ENCODE assay signal across 1 cellular context in the genomic region with DNA sequence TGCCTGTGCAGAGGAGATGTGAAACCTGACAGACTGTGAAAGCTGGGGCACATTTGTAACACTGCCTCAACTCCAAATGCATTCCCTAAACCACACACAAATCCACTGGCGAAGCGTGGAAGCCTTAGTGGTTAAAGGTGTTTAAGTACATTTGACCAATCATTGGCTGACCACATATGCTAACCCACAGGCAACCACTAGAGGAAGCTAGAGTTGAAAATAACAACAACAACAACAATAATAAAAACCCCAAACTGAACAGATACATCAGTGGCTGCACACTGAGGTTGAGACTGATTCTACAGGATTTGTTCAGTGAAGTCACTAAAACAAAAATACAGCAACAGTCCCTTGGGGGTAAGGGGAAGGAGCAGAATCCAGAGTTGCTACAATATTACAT.
TF ChIP-seq lines count a peak whose summit lies in the region.

No MANE protein-coding gene starts in this region.

TF ChIP-seq in GM23338, 12 proteins besides CTCF, POLR2A, EP300 and RAD21 (continued from another document):
- TF ChIP-seq, protein P1, sequence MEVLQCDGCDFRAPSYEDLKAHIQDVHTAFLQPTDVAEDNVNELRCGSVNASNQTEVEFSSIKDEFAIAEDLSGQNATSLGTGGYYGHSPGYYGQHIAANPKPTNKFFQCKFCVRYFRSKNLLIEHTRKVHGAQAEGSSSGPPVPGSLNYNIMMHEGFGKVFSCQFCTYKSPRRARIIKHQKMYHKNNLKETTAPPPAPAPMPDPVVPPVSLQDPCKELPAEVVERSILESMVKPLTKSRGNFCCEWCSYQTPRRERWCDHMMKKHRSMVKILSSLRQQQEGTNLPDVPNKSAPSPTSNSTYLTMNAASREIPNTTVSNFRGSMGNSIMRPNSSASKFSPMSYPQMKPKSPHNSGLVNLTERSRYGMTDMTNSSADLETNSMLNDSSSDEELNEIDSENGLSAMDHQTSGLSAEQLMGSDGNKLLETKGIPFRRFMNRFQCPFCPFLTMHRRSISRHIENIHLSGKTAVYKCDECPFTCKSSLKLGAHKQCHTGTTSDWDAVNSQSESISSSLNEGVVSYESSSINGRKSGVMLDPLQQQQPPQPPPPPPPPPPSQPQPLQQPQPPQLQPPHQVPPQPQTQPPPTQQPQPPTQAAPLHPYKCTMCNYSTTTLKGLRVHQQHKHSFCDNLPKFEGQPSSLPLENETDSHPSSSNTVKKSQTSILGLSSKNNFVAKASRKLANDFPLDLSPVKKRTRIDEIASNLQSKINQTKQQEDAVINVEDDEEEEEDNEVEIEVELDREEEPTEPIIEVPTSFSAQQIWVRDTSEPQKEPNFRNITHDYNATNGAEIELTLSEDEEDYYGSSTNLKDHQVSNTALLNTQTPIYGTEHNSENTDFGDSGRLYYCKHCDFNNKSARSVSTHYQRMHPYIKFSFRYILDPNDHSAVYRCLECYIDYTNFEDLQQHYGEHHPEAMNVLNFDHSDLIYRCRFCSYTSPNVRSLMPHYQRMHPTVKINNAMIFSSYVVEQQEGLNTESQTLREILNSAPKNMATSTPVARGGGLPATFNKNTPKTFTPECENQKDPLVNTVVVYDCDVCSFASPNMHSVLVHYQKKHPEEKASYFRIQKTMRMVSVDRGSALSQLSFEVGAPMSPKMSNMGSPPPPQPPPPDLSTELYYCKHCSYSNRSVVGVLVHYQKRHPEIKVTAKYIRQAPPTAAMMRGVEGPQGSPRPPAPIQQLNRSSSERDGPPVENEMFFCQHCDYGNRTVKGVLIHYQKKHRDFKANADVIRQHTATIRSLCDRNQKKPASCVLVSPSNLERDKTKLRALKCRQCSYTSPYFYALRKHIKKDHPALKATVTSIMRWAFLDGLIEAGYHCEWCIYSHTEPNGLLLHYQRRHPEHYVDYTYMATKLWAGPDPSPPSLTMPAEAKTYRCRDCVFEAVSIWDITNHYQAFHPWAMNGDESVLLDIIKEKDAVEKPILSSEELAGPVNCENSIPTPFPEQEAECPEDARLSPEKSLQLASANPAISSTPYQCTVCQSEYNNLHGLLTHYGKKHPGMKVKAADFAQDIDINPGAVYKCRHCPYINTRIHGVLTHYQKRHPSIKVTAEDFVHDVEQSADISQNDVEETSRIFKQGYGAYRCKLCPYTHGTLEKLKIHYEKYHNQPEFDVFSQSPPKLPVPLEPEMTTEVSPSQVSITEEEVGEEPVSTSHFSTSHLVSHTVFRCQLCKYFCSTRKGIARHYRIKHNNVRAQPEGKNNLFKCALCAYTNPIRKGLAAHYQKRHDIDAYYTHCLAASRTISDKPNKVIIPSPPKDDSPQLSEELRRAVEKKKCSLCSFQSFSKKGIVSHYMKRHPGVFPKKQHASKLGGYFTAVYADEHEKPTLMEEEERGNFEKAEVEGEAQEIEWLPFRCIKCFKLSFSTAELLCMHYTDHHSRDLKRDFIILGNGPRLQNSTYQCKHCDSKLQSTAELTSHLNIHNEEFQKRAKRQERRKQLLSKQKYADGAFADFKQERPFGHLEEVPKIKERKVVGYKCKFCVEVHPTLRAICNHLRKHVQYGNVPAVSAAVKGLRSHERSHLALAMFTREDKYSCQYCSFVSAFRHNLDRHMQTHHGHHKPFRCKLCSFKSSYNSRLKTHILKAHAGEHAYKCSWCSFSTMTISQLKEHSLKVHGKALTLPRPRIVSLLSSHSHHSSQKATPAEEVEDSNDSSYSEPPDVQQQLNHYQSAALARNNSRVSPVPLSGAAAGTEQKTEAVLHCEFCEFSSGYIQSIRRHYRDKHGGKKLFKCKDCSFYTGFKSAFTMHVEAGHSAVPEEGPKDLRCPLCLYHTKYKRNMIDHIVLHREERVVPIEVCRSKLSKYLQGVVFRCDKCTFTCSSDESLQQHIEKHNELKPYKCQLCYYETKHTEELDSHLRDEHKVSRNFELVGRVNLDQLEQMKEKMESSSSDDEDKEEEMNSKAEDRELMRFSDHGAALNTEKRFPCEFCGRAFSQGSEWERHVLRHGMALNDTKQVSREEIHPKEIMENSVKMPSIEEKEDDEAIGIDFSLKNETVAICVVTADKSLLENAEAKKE (CRISPR knock-in tag; IDR thresholded peaks at IDR 0.05): no peak
- TF ChIP-seq STAT1 (IDR thresholded peaks at IDR 0.05; ENCODE audit: unreplicated experiment) (no peak), JUNB (IDR thresholded peaks at IDR 0.05; ENCODE audit: unreplicated experiment) (no peak), NANOG (IDR thresholded peaks at IDR 0.05; ENCODE audit: borderline replicate concordance) (no peak)
TF ChIP-seq in GM23338: peak in this region for 0.
